ENCODE assay signal across 8 cellular contexts in genomic region chr12:71754461-71755145, GRCh38. TPM values are rescaled to one million over a fixed set of nuclear protein-coding genes. Genes with fewer than 3 reads are reported as not detected.
A peak's percentile ranks its signal among the peaks of the same experiment; 100 is the strongest.
DNase-seq lines count a peak whose midpoint lies in the region; ATAC-seq and TF ChIP-seq lines count a peak whose summit lies in the region.

Gene RAB21 (plus strand): TSS chr12:71754863. CDS start chr12:71755130, 267 bp downstream.

- intact Hi-C loops in PC-9 (cut with micrococcal nuclease; ENCODE audit: unreplicated experiment), result loop anchor here (2.0 kb wide), 2 partner anchors 68 to 92 kb away; partner anchors contain the start of genes TMEM19 and ZFC3H1

- peaks cover 16% of the 10 kb centered on the region for H3K4me1 ChIP-seq in PC-9 (replicated peaks; ENCODE audit: insufficient read depth)
- H3K4me1 ChIP-seq in mucosa of rectum (ENCODE audit: control insufficient read depth in 2 of 2, insufficient read depth in 2 of 2, low read length in 2 of 2), result peaks cover 3 to 15% of the 10 kb centered on the region in 2 donors

- peak within 1 kb of the TSS; percentile 86 for H2AFZ ChIP-seq in PC-9

- H3F3A ChIP-seq in PC-9 (ENCODE audit: insufficient read depth, low read depth), result no peaks in the 10 kb centered on the region; the same call in none of the 2 replicates

- DNase-seq in DMS53 treated with DMSO at 0.1 percent for 48 hours (lab: John Stamatoyannopoulos, UW; ENCODE audit: unreplicated experiment), result peak; percentile 99
- peak; percentile 93 for DNase-seq in Jurkat, Clone E6-1 (ENCODE audit: low read depth, low spot score)
- DNase-seq in PC-9, result peak; percentile 93 to 96
- DNase-seq in activated T-cell treated with anti-CD3 and anti-CD28 coated beads, Interleukin-2, amount 50 U/mL, for 1 hour, result peak; percentile 97
- DNase-seq in epithelial cell of proximal tubule (ENCODE audit: low read depth), result peak; percentile 52
- DNase-seq in stimulated activated CD8-positive, alpha-beta memory T cell treated with anti-CD3 and anti-CD28 coated beads, Interleukin-4, amount 100 ng/mL, for 48 hours, result peak; percentile 99

- H3K4me2 ChIP-seq in PC-9, result peak within 1 kb of the TSS; percentile 91

- H4K20me1 ChIP-seq in PC-9 (ENCODE audit: insufficient read depth), result no peaks in the 10 kb centered on the region

- H3K9ac ChIP-seq in mucosa of rectum (ENCODE audit: low read depth in 1 of 2, low read length in 2 of 2), result peak within 1 kb of the TSS; percentile 79 to 88

- H3K4me3 ChIP-seq in Jurkat, Clone E6-1 (ENCODE audit: low read length), result peak within 1 kb of the TSS; percentile 62
- H3K4me3 ChIP-seq in PC-9, result peak within 1 kb of the TSS; percentile 69
- H3K4me3 ChIP-seq in epithelial cell of proximal tubule (ENCODE audit: low read depth, low read length), result peak within 1 kb of the TSS; percentile 87
- peak within 1 kb of the TSS; percentile 76 to 95 for H3K4me3 ChIP-seq in mucosa of rectum (ENCODE audit: low read length in 2 of 2)

- CTCF ChIA-PET in PC-9 (lab: Charles Lee), result interaction anchor here (0.7 kb wide), 1 partner anchor 90 kb away, joined by 3 read pairs; no protein-coding TSS in a partner anchor

- POLR2A ChIA-PET in PC-9 (lab: Charles Lee; ENCODE audit: unreplicated experiment), result interaction anchor here (0.5 to 0.8 kb wide), 5 partner anchors 28 to 408 kb away, joined by 4 to 8 read pairs (median 5); partner anchors contain the start of genes THAP2 and TMEM19

- H3K9me3 ChIP-seq in PC-9 (ENCODE audit: insufficient read depth, low read depth), result peaks cover 16% of the 10 kb centered on the region
- peaks cover 2 to 7% of the 10 kb centered on the region in 2 donors for H3K9me3 ChIP-seq in mucosa of rectum (ENCODE audit: control insufficient read depth in 2 of 2, low read length in 2 of 2)

- H3K9me2 ChIP-seq in PC-9 (ENCODE audit: insufficient read depth), result no peaks in the 10 kb centered on the region

- H3K27me3 ChIP-seq in PC-9 (ENCODE audit: insufficient read depth, low read depth), result peaks cover 7% of the 10 kb centered on the region; the same call in 1 of the 2 replicates
- no peaks in the 10 kb centered on the region for H3K27me3 ChIP-seq in mucosa of rectum (ENCODE audit: control insufficient read depth in 2 of 2, insufficient read depth in 2 of 2, low read length in 2 of 2)

- H3K36me3 ChIP-seq in PC-9 (ENCODE audit: low read depth), result peaks cover 31% of the 10 kb centered on the region
- peaks cover 7 to 12% of the 10 kb centered on the region in 2 donors for H3K36me3 ChIP-seq in mucosa of rectum (ENCODE audit: control insufficient read depth in 2 of 2, insufficient read depth in 2 of 2, low read length in 2 of 2)

- H3K27ac ChIP-seq in PC-9, result peak within 1 kb of the TSS; percentile 62
- peak within 1 kb of the TSS; percentile 96 to 98 for H3K27ac ChIP-seq in mucosa of rectum (ENCODE audit: low read depth in 2 of 2, low read length in 2 of 2)

- ATAC-seq in GM21619 (IDR thresholded peaks at IDR 0.05; ENCODE audit: unreplicated experiment), result peak; percentile 92

- BruUV-seq in PC-9 (replicated peaks; lab: Mats Ljungman, UMichigan), result no TSS peak

- peaks cover 45% of the 10 kb centered on the region for H3K79me2 ChIP-seq in PC-9 (ENCODE audit: low read depth)

- TF ChIP-seq CTCF in PC-9 (conservative IDR thresholded peaks at IDR 0.05), result peak; percentile 35; the same call in 1 of the 2 replicates
- TF ChIP-seq CTCF in epithelial cell of proximal tubule (conservative IDR thresholded peaks at IDR 0.05; ENCODE audit: low read depth, low read length), result peak; percentile 28

RNA-seq across cellular contexts. Expression of gene RAB21, which starts in this region (rescaled TPM):
- polyA plus RNA-seq in Jurkat, Clone E6-1 (2012; ENCODE audit: insufficient read depth, insufficient read length), result 29.9 TPM
- total RNA-seq in PC-9 (2021), result 37.6 and 47.2 TPM in 2 replicates
- total RNA-seq in epithelial cell of proximal tubule, result 14.6 and 33.2 TPM in 2 replicates

Comparison
In these comparisons a context has a peak if more than half of its experiments do, and no peak if none do; other contexts are left out.
1. Peak in every context shown above with its lines: DNase-seq, ATAC-seq, H3K4me3 ChIP-seq and H3K27ac ChIP-seq.